Comparison of ENCODE assay signal across 27 cellular contexts in genomic region chr11:95477981-95478380, GRCh38.
"Had no signal": no experiment of that assay in that cellular context is flagged by ENCODE, and none has a peak within 500 bp of the region (broad histone marks: within the 10 kb centered on the region; RNA-seq: fewer than 3 reads in every experiment).

No MANE protein-coding gene starts in this region.

- H3K4me1 ChIP-seq: colonic mucosa, esophagus squamous epithelium, gastrocnemius medialis, heart right ventricle, left lung, lower lobe of right lung had no signal

- H3K27ac ChIP-seq: colonic mucosa, esophagus squamous epithelium, gastrocnemius medialis, heart right ventricle, left lung, lower lobe of right lung had no signal

- ATAC-seq: effector memory CD8-positive, alpha-beta T cell; esophagus mucosa; gastrocnemius medialis; heart right ventricle; left cardiac atrium; left ventricle myocardium superior; lower lobe of right lung; mucosa of descending colon had no signal

- H3K4me3 ChIP-seq: colonic mucosa, esophagus squamous epithelium, gastrocnemius medialis, heart right ventricle, left lung, lower lobe of right lung, mucosa of descending colon had no signal

- H3K4me1 Mint-ChIP-seq: mesothelial cell of epicardium, naive B cell had no signal

- H3K9me3 Mint-ChIP-seq: effector memory CD8-positive, alpha-beta T cell had no signal

- H3K27me3 Mint-ChIP-seq: dendritic cell treated with granulocyte-macrophage colony-stimulating factor and Interleukin-4, amounts not matched to agents 40 ng/mL and 50 ng/mL, for 4 days had no signal

- H3K27me3 ChIP-seq: colonic mucosa, esophagus squamous epithelium, gastrocnemius medialis, heart right ventricle, left lung had no signal

- H3K36me3 Mint-ChIP-seq: mesothelial cell of epicardium had no signal

- H3K36me3 ChIP-seq: colonic mucosa, esophagus squamous epithelium, gastrocnemius medialis, heart right ventricle, left lung, lower lobe of right lung had no signal

- H3K27ac Mint-ChIP-seq: dendritic cell treated with granulocyte-macrophage colony-stimulating factor and Interleukin-4, amounts not matched to agents 40 ng/mL and 50 ng/mL, for 4 days; effector memory CD8-positive, alpha-beta T cell; endodermal cell; mesothelial cell of epicardium had no signal

- FAIRE-seq: endometrium, islet of Langerhans, keratinocyte had no signal

- H3K9me3 ChIP-seq: colonic mucosa, esophagus squamous epithelium, gastrocnemius medialis, left lung, lower lobe of right lung, mucosa of descending colon had no signal

- H3K4me3 Mint-ChIP-seq: dendritic cell treated with granulocyte-macrophage colony-stimulating factor and Interleukin-4, amounts not matched to agents 40 ng/mL and 50 ng/mL, for 4 days; effector memory CD8-positive, alpha-beta T cell; endodermal cell; mesothelial cell of epicardium; naive B cell had no signal

- DNase-seq: colonic mucosa; cortex of kidney; effector CD8-positive, alpha-beta T cell; effector memory CD8-positive, alpha-beta T cell; endodermal cell; erythroblast; esophagus squamous epithelium; foreskin fibroblast; foreskin melanocyte; gastrocnemius medialis; glutamatergic neuron; head of caudate nucleus; heart right ventricle; hippocampal formation; left cardiac atrium; left lung; left ventricle myocardium superior; lower lobe of right lung; mesenchymal stem cell; mucosa of descending colon; naive B cell had no signal
